ENCODE assay signal across 12 cellular contexts in genomic region chr2:71934595-71935263, GRCh38.
DNase-seq lines count a peak whose midpoint lies in the region; ATAC-seq and TF ChIP-seq lines count a peak whose summit lies in the region.
"Had no signal": no experiment of that assay in that cellular context is flagged by ENCODE, and none has a peak within 500 bp of the region (broad histone marks: within the 10 kb centered on the region; RNA-seq: fewer than 3 reads in every experiment).

No MANE protein-coding gene starts in this region.

- no peaks in the 10 kb centered on the region for H3K36me3 Mint-ChIP-seq in progenitor cell of endocrine pancreas (ENCODE audit: insufficient read depth)
- H3K36me3 Mint-ChIP-seq: activated naive CD8-positive, alpha-beta T cell treated with anti-CD3 and anti-CD28 coated beads for 36 hours; CD4-positive, CD25-positive, alpha-beta regulatory T cell had no signal

- no peaks in the 10 kb centered on the region for H3K9me3 Mint-ChIP-seq in progenitor cell of endocrine pancreas (ENCODE audit: low read depth)
- H3K9me3 Mint-ChIP-seq: activated B cell treated with CpG ODN at 0.5 μM for 24 hours; activated naive CD8-positive, alpha-beta T cell treated with anti-CD3 and anti-CD28 coated beads for 36 hours; CD4-positive, CD25-positive, alpha-beta regulatory T cell had no signal

- no peak overlapping the region for H3K4me3 ChIP-seq in AG09309 (ENCODE audit: control insufficient read depth, low read depth, low read length)
- H3K4me3 ChIP-seq: HAP-1 had no signal

- H3K4me1 Mint-ChIP-seq in progenitor cell of endocrine pancreas (ENCODE audit: low read depth): no peaks in the 10 kb centered on the region
- H3K4me1 Mint-ChIP-seq: activated B cell treated with CpG ODN at 0.5 μM for 24 hours; activated naive CD8-positive, alpha-beta T cell treated with anti-CD3 and anti-CD28 coated beads for 36 hours; CD4-positive, CD25-positive, alpha-beta regulatory T cell had no signal

- peaks cover 17% of the 10 kb centered on the region for H3K27me3 Mint-ChIP-seq in progenitor cell of endocrine pancreas
- H3K27me3 Mint-ChIP-seq: activated naive CD8-positive, alpha-beta T cell treated with anti-CD3 and anti-CD28 coated beads for 36 hours had no signal

- no peak for TF ChIP-seq CTCF in AG09309 (IDR thresholded peaks at IDR 0.05; ENCODE audit: control insufficient read depth, insufficient read depth, low read depth, low read length, missing control alignments)
- TF ChIP-seq CTCF in omental fat pad (IDR thresholded peaks at IDR 0.05): no peak
- TF ChIP-seq CTCF in progenitor cell of endocrine pancreas (IDR thresholded peaks at IDR 0.05; ENCODE audit: unreplicated experiment): no peak

- no peak overlapping the region for H3K4me3 Mint-ChIP-seq in progenitor cell of endocrine pancreas (ENCODE audit: low read depth)
- H3K4me3 Mint-ChIP-seq: activated B cell treated with CpG ODN at 0.5 μM for 24 hours; activated naive CD8-positive, alpha-beta T cell treated with anti-CD3 and anti-CD28 coated beads for 36 hours; CD4-positive, CD25-positive, alpha-beta regulatory T cell had no signal

- ATAC-seq in esophagus mucosa: peak; percentile 11
- peak; percentile 48 for ATAC-seq in omental fat pad (ENCODE audit: low FRiP score)
- ATAC-seq in GM18498 (IDR thresholded peaks at IDR 0.05; ENCODE audit: unreplicated experiment): no peak
- ATAC-seq in HG03378 (IDR thresholded peaks at IDR 0.05; ENCODE audit: unreplicated experiment): no peak

- no peak overlapping the region for H3K27ac Mint-ChIP-seq in progenitor cell of endocrine pancreas
- H3K27ac Mint-ChIP-seq: activated B cell treated with CpG ODN at 0.5 μM for 24 hours; activated naive CD8-positive, alpha-beta T cell treated with anti-CD3 and anti-CD28 coated beads for 36 hours; CD4-positive, CD25-positive, alpha-beta regulatory T cell had no signal

- DNase-seq in AG09309 (ENCODE audit: low read depth) (peak; percentile 93), M059J (ENCODE audit: low read depth) (peak; percentile 65), omental fat pad (ENCODE audit: low spot score) (no peak), progenitor cell of endocrine pancreas (ENCODE audit: low spot score, unreplicated experiment) (no peak), UCSD-AML1 (lab: John Stamatoyannopoulos, UW; ENCODE audit: unreplicated experiment) (no peak)
- DNase-seq: activated B cell treated with CpG ODN at 0.5 μM for 24 hours; activated naive CD8-positive, alpha-beta T cell treated with anti-CD3 and anti-CD28 coated beads for 36 hours; CD4-positive, CD25-positive, alpha-beta regulatory T cell had no signal

Comparison
In these comparisons a context has a peak if more than half of its experiments do, and no peak if none do; other contexts are left out.
1. DNase-seq: peak in AG09309 (single experiment) and M059J (single experiment); none in omental fat pad (single experiment), progenitor cell of endocrine pancreas (single experiment) and UCSD-AML1 (single experiment).
2. ATAC-seq: peak in esophagus mucosa (single experiment) and omental fat pad (single experiment); none in GM18498 (single experiment) and HG03378 (single experiment).